In the genomic region with DNA sequence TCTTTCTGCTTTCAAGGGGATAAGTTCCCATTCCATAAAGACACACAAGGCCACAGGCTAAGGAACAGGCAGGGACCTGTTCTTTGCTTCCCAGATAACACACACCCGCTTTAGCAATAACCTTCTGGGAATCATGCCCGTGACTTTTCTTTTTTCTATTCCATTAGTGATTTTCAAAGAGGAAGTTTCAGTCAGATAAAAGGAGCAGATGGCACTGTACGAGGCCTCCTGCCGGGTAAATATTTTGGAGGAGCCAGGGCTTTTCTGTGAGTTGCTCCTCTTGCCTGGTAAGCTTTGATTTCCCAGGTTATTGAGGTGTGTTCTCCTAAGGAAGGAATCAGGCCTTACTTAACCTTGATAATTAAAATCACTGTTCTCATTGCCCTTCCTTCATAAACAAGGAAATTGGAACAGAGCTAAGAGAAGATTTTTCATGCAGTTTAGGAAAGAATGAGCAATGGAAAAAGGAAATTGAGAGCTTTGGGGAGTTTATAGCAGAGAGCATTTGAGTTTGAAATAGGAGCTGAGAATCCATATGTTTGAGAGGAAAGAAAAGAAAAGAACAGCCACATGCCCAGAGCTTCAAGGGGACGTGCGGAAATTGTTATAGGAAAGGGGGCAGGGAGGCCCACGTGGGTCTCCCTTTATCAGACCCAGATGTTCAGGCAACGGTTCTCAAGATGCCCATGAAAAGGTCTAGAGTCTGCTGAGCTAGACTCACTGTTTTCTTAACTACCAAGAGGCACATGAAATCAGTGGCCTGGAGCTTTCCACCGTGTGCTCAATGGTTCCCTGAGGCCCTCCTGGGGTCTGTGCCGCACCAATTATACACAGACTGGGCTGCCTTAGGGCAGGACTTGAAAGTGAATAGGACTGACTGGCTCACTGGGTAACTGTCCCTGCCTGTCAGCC, we compare ENCODE assay signal across 8 cellular contexts. TPM values are rescaled to one million over a fixed set of nuclear protein-coding genes. Genes with fewer than 3 reads are reported as not detected.
A peak's percentile ranks its signal among the peaks of the same experiment; 100 is the strongest.
DNase-seq lines count a peak whose midpoint lies in the region; ATAC-seq and TF ChIP-seq lines count a peak whose summit lies in the region.

No MANE protein-coding gene starts in this region.

- TF ChIP-seq CTCF in body of pancreas (IDR thresholded peaks at IDR 0.05) (no peak), stomach (IDR thresholded peaks at IDR 0.05) (no peak)

- peaks cover 19% of the 10 kb centered on the region for H3K4me1 ChIP-seq in body of pancreas
- peaks cover 47 to 83% (median 55%) of the 10 kb centered on the region in 4 donors for H3K4me1 ChIP-seq in stomach

- H3K4me3 Mint-ChIP-seq in IgD-negative memory B cell (peak overlapping the region in 1 of 4 donors; percentile 21), immature natural killer cell (no peak overlapping the region)

- peak overlapping the region; percentile 63 to 88 (median 74) for H3K27ac Mint-ChIP-seq in IgD-negative memory B cell
- H3K27ac Mint-ChIP-seq in immature natural killer cell, result peak overlapping the region in 1 of 6 donors; percentile 53

- no peaks in the 10 kb centered on the region for H3K36me3 ChIP-seq in body of pancreas (replicated peaks in 1 of 2; ENCODE audit: insufficient read depth in 1 of 2, low read depth in 2 of 2)
- no peaks in the 10 kb centered on the region for H3K36me3 ChIP-seq in stomach

- 63% methylated on average over 10 of the region's 10 CpGs for WGBS in body of pancreas, 2 donors
- WGBS in stomach, 5 donors, result 33 to 55% (median 40%) methylated on average over 10 of the region's 10 CpGs

- peaks cover 4% of the 10 kb centered on the region for H3K27me3 Mint-ChIP-seq in IgD-negative memory B cell
- H3K27me3 Mint-ChIP-seq in immature natural killer cell (ENCODE audit: low read depth in 3 of 3), result peaks cover 0 to 2% (median 2%) of the 10 kb centered on the region in 3 donors

- TF ChIP-seq POLR2A in body of pancreas (IDR thresholded peaks at IDR 0.05), result no peak
- TF ChIP-seq POLR2A in stomach (IDR thresholded peaks at IDR 0.05), result no peak

- H3K27me3 ChIP-seq in body of pancreas (no peaks in the 10 kb centered on the region), stomach (no peaks in the 10 kb centered on the region)

- H3K36me3 Mint-ChIP-seq in IgD-negative memory B cell, result peaks cover 7% of the 10 kb centered on the region
- H3K36me3 Mint-ChIP-seq in immature natural killer cell, result peaks cover 0 to 19% (median 14%) of the 10 kb centered on the region in 3 donors

- H3K27ac ChIP-seq in body of pancreas, result peak overlapping the region in 3 of 4 donors; percentile 29 to 63 (median 61)
- peak overlapping the region; percentile 67 to 84 (median 76) for H3K27ac ChIP-seq in stomach

- H3K4me3 ChIP-seq in body of pancreas (no peak overlapping the region), stomach (no peak overlapping the region)

- H3K9me3 Mint-ChIP-seq in IgD-negative memory B cell (no peaks in the 10 kb centered on the region), immature natural killer cell (no peaks in the 10 kb centered on the region)

- DNase-seq in body of pancreas, result peak in 1 of 4 donors; percentile 8
- peak; percentile 71 for DNase-seq in islet precursor cell
- no peak for DNase-seq in stomach
- DNase-seq in OCI-M2 (lab: John Stamatoyannopoulos, UW; ENCODE audit: unreplicated experiment), result no peak
- no peak for DNase-seq in RKO (ENCODE audit: low spot score)
- DNase-seq in immature natural killer cell, result no peak
- DNase-seq in SKM-1 treated with dmso at 0.1 percent for 144 hours (lab: John Stamatoyannopoulos, UW; ENCODE audit: unreplicated experiment), result no peak

- ATAC-seq in body of pancreas, result peak; percentile 40

- H3K4me1 Mint-ChIP-seq in IgD-negative memory B cell (peaks cover 12 to 29% (median 25%) of the 10 kb centered on the region in 3 donors), immature natural killer cell (peaks cover 22 to 28% of the 10 kb centered on the region in 2 donors)

- TF ChIP-seq EP300 in stomach (IDR thresholded peaks at IDR 0.05), result no peak

- intact Hi-C loops in body of pancreas (cut with DNase I) (no loop called here), stomach (cut with DNase I; ENCODE audit: low total_unique reads) (no loop called here)

- no peaks in the 10 kb centered on the region for H3K9me3 ChIP-seq in body of pancreas
- H3K9me3 ChIP-seq in stomach, result no peaks in the 10 kb centered on the region

RNA-seq across cellular contexts. Expression of a gene that starts 31.0 kb away (rescaled TPM):
- polyA plus RNA-seq in IgD-negative memory B cell (72.3 TPM), stomach (1 to 10 TPM; 8.1 to 9.7 (median 8.7) TPM), immature natural killer cell (10 to 100 TPM; 47.1 to 68.6 (median 48.5) TPM)
- total RNA-seq in body of pancreas (10 to 100 TPM; 38.1 to 58.7 TPM), stomach (100 to 1,000 TPM in 2 of 5 donors, 10 to 100 TPM in 3; 26.6 to 224 (median 78.1) TPM)

RNA-seq across cellular contexts. Expression of a gene that starts 33.1 kb away (rescaled TPM):
- polyA plus RNA-seq in IgD-negative memory B cell, result not detected
- 10 to 100 TPM in 1 of 2 donors, 1 to 10 TPM in 1; 3.1 to 12.5 TPM for total RNA-seq in body of pancreas
- total RNA-seq in stomach, result 1 to 10 TPM in 1 of 5 donors, under 1 TPM in 3, not detected in 1; 0.58 to 8.2 (median 0.81) TPM
- polyA plus RNA-seq in stomach, result 1 to 10 TPM in 2 of 3 donors, under 1 TPM in 1; 0.93 to 1.7 (median 1.1) TPM
- not detected for polyA plus RNA-seq in immature natural killer cell
